In genomic region chr3:99430348-99431134, GRCh38 we compare ENCODE assay signal across 14 cellular contexts.
DNase-seq lines count a peak whose midpoint lies in the region; ATAC-seq lines count a peak whose summit lies in the region.
"Had no signal": no experiment of that assay in that cellular context is flagged by ENCODE, and none has a peak within 500 bp of the region (broad histone marks: within the 10 kb centered on the region; RNA-seq: fewer than 3 reads in every experiment).

No MANE protein-coding gene starts in this region.

- ATAC-seq in GM18519 (IDR thresholded peaks at IDR 0.05; ENCODE audit: low FRiP score, unreplicated experiment), result peak; percentile 53
- peak; percentile 62 for ATAC-seq in GM21717 (IDR thresholded peaks at IDR 0.05; ENCODE audit: unreplicated experiment)
- peak; percentile 50 for ATAC-seq in HG03064 (IDR thresholded peaks at IDR 0.05; ENCODE audit: low read depth, unreplicated experiment)
- no peak for ATAC-seq in GM21737 (IDR thresholded peaks at IDR 0.05; ENCODE audit: unreplicated experiment)
- ATAC-seq: HCT116; Panc1; stimulated activated naive CD8-positive, alpha-beta T cell treated with anti-CD3 and anti-CD28 coated beads, Interleukin-15, amount 100 ng/mL, for 72 hours had no signal

- peak; percentile 32 for DNase-seq in dermis blood vessel endothelial cell
- no peak for DNase-seq in DMS 273 (lab: John Stamatoyannopoulos, UW; ENCODE audit: unreplicated experiment)
- no peak for DNase-seq in NCI-H524 (lab: John Stamatoyannopoulos, UW)
- no peak for DNase-seq in NCI-H1417 (lab: John Stamatoyannopoulos, UW)
- DNase-seq: activated CD4-positive, alpha-beta T cell treated with anti-CD3 and anti-CD28 coated beads for 4 hours; effector CD4-positive, alpha-beta T cell; NCI-H1092; stimulated activated naive CD8-positive, alpha-beta T cell treated with anti-CD3 and anti-CD28 coated beads, Interleukin-15, amount 100 ng/mL, for 72 hours had no signal
